ENCODE assay signal across 25 cellular contexts in genomic region chr1:197139169-197139568, GRCh38.
"Had no signal": no experiment of that assay in that cellular context is flagged by ENCODE, and none has a peak within 500 bp of the region (broad histone marks: within the 10 kb centered on the region; RNA-seq: fewer than 3 reads in every experiment).

No MANE protein-coding gene starts in this region.

- H3K4me1 Mint-ChIP-seq: stimulated activated effector memory CD8-positive, alpha-beta T cell treated with anti-CD3 and anti-CD28 coated beads, Interleukin-12 subunit alpha, Interleukin-12 subunit beta, amount 100 ng/mL, for 72 hours had no signal

- H3K27ac ChIP-seq: colonic mucosa, dorsolateral prefrontal cortex, esophagus muscularis mucosa, gastroesophageal sphincter, neutrophil, transverse colon had no signal

- H3K27ac Mint-ChIP-seq: activated CD8-positive, alpha-beta T cell treated with anti-CD3 and anti-CD28 coated beads, Interleukin-2, amount 10 ng/mL, durations not matched to agents 7 days and 5 days; activated naive CD4-positive, alpha-beta T cell treated with anti-CD3 and anti-CD28 coated beads, Interleukin-2, amount 50 U/mL, for 72 hours; natural killer cell treated with Interleukin-12 subunit alpha and Interleukin-12 subunit beta and Interleukin-15 and Interleukin-18, amount 100 ng/mL, for 72 hours; stimulated activated effector memory CD8-positive, alpha-beta T cell treated with anti-CD3 and anti-CD28 coated beads, Interleukin-12 subunit alpha, Interleukin-12 subunit beta, amount 100 ng/mL, for 72 hours; stimulated activated naive CD8-positive, alpha-beta T cell treated with anti-CD3 and anti-CD28 coated beads, Interleukin-15, amount 100 ng/mL, for 72 hours had no signal

- H3K27me3 ChIP-seq: colonic mucosa, neutrophil, transverse colon had no signal

- H3K4me3 ChIP-seq: colonic mucosa, dorsolateral prefrontal cortex, esophagus muscularis mucosa, gastroesophageal sphincter, transverse colon had no signal

- H3K36me3 ChIP-seq: colonic mucosa, esophagus muscularis mucosa, gastroesophageal sphincter, transverse colon had no signal

- H3K27me3 Mint-ChIP-seq: natural killer cell treated with Interleukin-12 subunit alpha and Interleukin-12 subunit beta and Interleukin-15 and Interleukin-18, amount 100 ng/mL, for 72 hours had no signal

- DNase-seq: activated CD4-positive, alpha-beta T cell treated with anti-CD3 and anti-CD28 coated beads for 1 hour; activated CD4-positive, alpha-beta T cell treated with anti-CD3 and anti-CD28 coated beads, Interleukin-2, amount 50 U/mL, for 1 hour; activated CD8-positive, alpha-beta T cell treated with anti-CD3 and anti-CD28 coated beads, Interleukin-2, amount 10 ng/mL, durations not matched to agents 7 days and 5 days; activated gamma-delta T cell treated with Interleukin-2 at 50 U/mL for 16 hours; colonic mucosa; dorsolateral prefrontal cortex; head of caudate nucleus; hypothalamus; left ventricle myocardium superior; mammary epithelial cell; midbrain; small intestine; stimulated activated CD4-positive, alpha-beta T cell treated with anti-CD3 and anti-CD28 coated beads, Interleukin-2, amount 100 ng/mL, for 24 hours; stimulated activated naive CD8-positive, alpha-beta T cell treated with anti-CD3 and anti-CD28 coated beads, Interleukin-15, amount 100 ng/mL, for 72 hours; transverse colon had no signal

- H3K9me3 Mint-ChIP-seq: activated naive CD4-positive, alpha-beta T cell treated with anti-CD3 and anti-CD28 coated beads, Interleukin-2, amount 50 U/mL, for 72 hours; activated T-helper 1 cell treated with anti-CD3 and anti-CD28 coated beads, Interleukin-12 subunit alpha, Interleukin-12 subunit beta, Interleukin-2, Interleukin-4 antibody, amounts not matched to agents 30 ng/mL and 10 ng/mL and 1 ng/mL, durations not matched to agents 14 hours and 24 hours and 36 hours; natural killer cell treated with Interleukin-12 subunit alpha and Interleukin-12 subunit beta and Interleukin-15 and Interleukin-18, amount 100 ng/mL, for 72 hours; stimulated activated effector memory CD8-positive, alpha-beta T cell treated with anti-CD3 and anti-CD28 coated beads, Interleukin-12 subunit alpha, Interleukin-12 subunit beta, amount 100 ng/mL, for 72 hours; stimulated activated naive CD8-positive, alpha-beta T cell treated with anti-CD3 and anti-CD28 coated beads, Interleukin-15, amount 100 ng/mL, for 72 hours had no signal

- H3K4me1 ChIP-seq: colonic mucosa, esophagus muscularis mucosa, gastroesophageal sphincter, transverse colon had no signal

- FAIRE-seq: bronchial epithelial cell, small intestine, urothelium cell line had no signal

- H3K9me3 ChIP-seq: colonic mucosa, esophagus muscularis mucosa, gastroesophageal sphincter, neutrophil, transverse colon had no signal

- H3K4me3 Mint-ChIP-seq: activated CD8-positive, alpha-beta T cell treated with anti-CD3 and anti-CD28 coated beads, Interleukin-2, amount 10 ng/mL, durations not matched to agents 7 days and 5 days; activated T-helper 1 cell treated with anti-CD3 and anti-CD28 coated beads, Interleukin-12 subunit alpha, Interleukin-12 subunit beta, Interleukin-2, Interleukin-4 antibody, amounts not matched to agents 30 ng/mL and 10 ng/mL and 1 ng/mL, durations not matched to agents 14 hours and 24 hours and 36 hours; natural killer cell treated with Interleukin-12 subunit alpha and Interleukin-12 subunit beta and Interleukin-15 and Interleukin-18, amount 100 ng/mL, for 72 hours; stimulated activated effector memory CD8-positive, alpha-beta T cell treated with anti-CD3 and anti-CD28 coated beads, Interleukin-12 subunit alpha, Interleukin-12 subunit beta, amount 100 ng/mL, for 72 hours; stimulated activated naive CD8-positive, alpha-beta T cell treated with anti-CD3 and anti-CD28 coated beads, Interleukin-15, amount 100 ng/mL, for 72 hours had no signal

- ATAC-seq: activated CD8-positive, alpha-beta T cell treated with anti-CD3 and anti-CD28 coated beads, Interleukin-2, amount 10 ng/mL, durations not matched to agents 7 days and 5 days; activated naive CD4-positive, alpha-beta T cell treated with anti-CD3 and anti-CD28 coated beads, Interleukin-2, amount 50 U/mL, for 72 hours; gastroesophageal sphincter; left ventricle myocardium superior; natural killer cell treated with Interleukin-12 subunit alpha and Interleukin-12 subunit beta and Interleukin-15 and Interleukin-18, amount 100 ng/mL, for 72 hours; sciatic nerve; stimulated activated effector memory CD8-positive, alpha-beta T cell treated with anti-CD3 and anti-CD28 coated beads, Interleukin-12 subunit alpha, Interleukin-12 subunit beta, amount 100 ng/mL, for 72 hours; stimulated activated naive CD8-positive, alpha-beta T cell treated with anti-CD3 and anti-CD28 coated beads, Interleukin-15, amount 100 ng/mL, for 72 hours had no signal
